In genomic region chr7:127486654-127487053, GRCh38 we compare ENCODE assay signal across 1 cellular context.
TF ChIP-seq lines count a peak whose summit lies in the region.

No MANE protein-coding gene starts in this region.

TF ChIP-seq in GM23338, 12 proteins besides CTCF, POLR2A, EP300 and RAD21 (continued from another document):
- TF ChIP-seq REST (IDR thresholded peaks at IDR 0.05; ENCODE audit: unreplicated experiment): no peak
TF ChIP-seq in GM23338: peak in this region for 0.
